In genomic region chr16:85011846-85012284, GRCh38 we compare ENCODE assay signal across 8 cellular contexts. TPM values are rescaled to one million over a fixed set of nuclear protein-coding genes. Genes with fewer than 3 reads are reported as not detected.
DNase-seq lines count a peak whose midpoint lies in the region; ATAC-seq and TF ChIP-seq lines count a peak whose summit lies in the region.

No MANE protein-coding gene starts in this region.

- TF ChIP-seq EP300 in upper lobe of left lung (IDR thresholded peaks at IDR 0.05), result no peak

- TF ChIP-seq POLR2A in upper lobe of left lung (IDR thresholded peaks at IDR 0.05), result no peak

- no peaks in the 10 kb centered on the region for H3K9me3 Mint-ChIP-seq in activated T-cell treated with anti-CD3 and anti-CD28 coated beads, Interleukin-2, amount 50 U/mL, for 24 hours

- peak overlapping the region; percentile 93 to 95 for H3K27ac ChIP-seq in liver (ENCODE audit: low read depth in 1 of 2, low read length in 2 of 2)
- peak overlapping the region; percentile 92 to 99 (median 95) for H3K27ac ChIP-seq in upper lobe of left lung

- H3K36me3 ChIP-seq in liver (ENCODE audit: control insufficient read depth in 4 of 4, insufficient read depth in 3 of 4, low read depth in 1 of 4, low read length in 3 of 4), result no peaks in the 10 kb centered on the region
- no peaks in the 10 kb centered on the region for H3K36me3 ChIP-seq in upper lobe of left lung

- H3K27me3 ChIP-seq in liver (ENCODE audit: control insufficient read depth in 4 of 4, insufficient read depth in 4 of 4, low read length in 3 of 4) (no peaks in the 10 kb centered on the region), upper lobe of left lung (no peaks in the 10 kb centered on the region)

- peaks cover 0 to 25% (median 14%) of the 10 kb centered on the region in 4 donors for H3K4me1 ChIP-seq in liver (ENCODE audit: control insufficient read depth in 4 of 4, insufficient read depth in 4 of 4, low read length in 3 of 4)
- peaks cover 35 to 52% (median 40%) of the 10 kb centered on the region in 4 donors for H3K4me1 ChIP-seq in upper lobe of left lung

- H3K4me3 ChIP-seq in astrocyte of the cerebellum (ENCODE audit: low read depth, low read length), result peak overlapping the region; percentile 97
- H3K4me3 ChIP-seq in liver (ENCODE audit: low read depth in 1 of 3, low read length in 3 of 3), result peak overlapping the region; percentile 80 to 90 (median 89)
- peak overlapping the region; percentile 79 to 92 (median 82) for H3K4me3 ChIP-seq in upper lobe of left lung

- no peaks in the 10 kb centered on the region for H3K9me3 ChIP-seq in liver (ENCODE audit: control insufficient read depth in 4 of 4, low read length in 3 of 4)
- H3K9me3 ChIP-seq in upper lobe of left lung, result no peaks in the 10 kb centered on the region

- no peak for TF ChIP-seq CTCF in astrocyte of the cerebellum (IDR thresholded peaks at IDR 0.05; ENCODE audit: low read depth, low read length, missing control alignments)
- no peak for TF ChIP-seq CTCF in liver (IDR thresholded peaks at IDR 0.05; ENCODE audit: low read depth, low read length, missing input control)
- TF ChIP-seq CTCF in upper lobe of left lung (IDR thresholded peaks at IDR 0.05), result no peak

- ATAC-seq in upper lobe of left lung (ENCODE audit: low FRiP score in 2 of 2), result peak in 1 of 2 donors; percentile 35

- H3K9ac ChIP-seq in liver (ENCODE audit: low read depth in 1 of 2, low read length in 2 of 2), result peak overlapping the region; percentile 90 to 94

- peak overlapping the region; percentile 99 for H3K4me3 Mint-ChIP-seq in activated T-cell treated with anti-CD3 and anti-CD28 coated beads, Interleukin-2, amount 50 U/mL, for 24 hours

- no peak for DNase-seq in activated T-cell treated with anti-CD3 and anti-CD28 coated beads, Interleukin-2, amount 50 U/mL, for 24 hours
- DNase-seq in activated T-cell treated with anti-CD3 and anti-CD28 coated beads, Interleukin-2, amount 50 U/mL, for 1 hour, result no peak
- DNase-seq in astrocyte of the cerebellum (ENCODE audit: low read depth) (no peak), upper lobe of left lung (no peak), NCI-H1436 (lab: John Stamatoyannopoulos, UW) (no peak)
- DNase-seq in stimulated activated CD4-positive, alpha-beta T cell treated with anti-CD3 and anti-CD28 coated beads, Interleukin-4, amount 100 ng/mL, for 1 hour, result no peak
- DNase-seq in stimulated activated CD4-positive, alpha-beta T cell treated with anti-CD3 and anti-CD28 coated beads, Interleukin-4, amount 100 ng/mL, for 24 hours, result no peak

- WGBS in liver, result 9% methylated on average over 17 of the region's 17 CpGs
- WGBS in upper lobe of left lung, 2 donors, result 10 to 16% methylated on average over 17 of the region's 17 CpGs

- H3K4me1 Mint-ChIP-seq in activated T-cell treated with anti-CD3 and anti-CD28 coated beads, Interleukin-2, amount 50 U/mL, for 24 hours (ENCODE audit: low read depth), result peaks cover 42% of the 10 kb centered on the region

- peaks cover 29% of the 10 kb centered on the region for H3K36me3 Mint-ChIP-seq in activated T-cell treated with anti-CD3 and anti-CD28 coated beads, Interleukin-2, amount 50 U/mL, for 24 hours (ENCODE audit: low read depth)

- in situ Hi-C loops in astrocyte of the cerebellum (cut with HindIII; ENCODE audit: low sequenced_read_pairs), result loop anchor here (5.0 kb wide), 1 partner anchor 40 kb away; no protein-coding TSS in a partner anchor

- peak overlapping the region; percentile 98 for H3K27ac Mint-ChIP-seq in activated T-cell treated with anti-CD3 and anti-CD28 coated beads, Interleukin-2, amount 50 U/mL, for 24 hours

- no peak for TF ChIP-seq RAD21 in liver (IDR thresholded peaks at IDR 0.05)

- no peaks in the 10 kb centered on the region for H3K27me3 Mint-ChIP-seq in activated T-cell treated with anti-CD3 and anti-CD28 coated beads, Interleukin-2, amount 50 U/mL, for 24 hours

TF ChIP-seq in liver, 16 proteins besides CTCF, POLR2A, EP300 and RAD21:
- TF ChIP-seq HNF4G (IDR thresholded peaks at IDR 0.05) (no peak), REST (IDR thresholded peaks at IDR 0.05) (no peak), FOXA1 (IDR thresholded peaks at IDR 0.05) (no peak), GABPA (IDR thresholded peaks at IDR 0.05 in 1 of 2, conservative IDR thresholded peaks at IDR 0.05 in 1 of 2) (no peak), TAF1 (conservative IDR thresholded peaks at IDR 0.05) (peak; percentile 43), NR2F2 (IDR thresholded peaks at IDR 0.05) (peak; percentile 9), ATF3 (IDR thresholded peaks at IDR 0.05) (no peak), YY1 (IDR thresholded peaks at IDR 0.05) (peak; percentile 19)

RNA-seq across cellular contexts. Expression of gene ZDHHC7, which starts 0.5 kb away (rescaled TPM):
- total RNA-seq in liver (10 to 100 TPM; 14.5 to 14.9 TPM), upper lobe of left lung (100 to 1,000 TPM in 1 of 6 donors, 10 to 100 TPM in 5; 77.4 to 112 (median 92.7) TPM)
- 1 to 10 TPM; 2.5 to 9.7 TPM for polyA plus RNA-seq in liver

RNA-seq across cellular contexts. Expression of gene KIAA0513, which starts 15.7 kb away (rescaled TPM):
- 1 to 10 TPM; 3.9 to 5.9 TPM for total RNA-seq in liver
- polyA plus RNA-seq in liver, result 1 to 10 TPM; 1.5 to 1.8 TPM
- total RNA-seq in upper lobe of left lung, result 10 to 100 TPM; 21.6 to 77.5 (median 37.9) TPM

Comparison
In these comparisons a context has a peak if more than half of its experiments do, and no peak if none do; other contexts are left out.
1. RNA of gene ZDHHC7, which starts 0.5 kb away (total RNA-seq): 77.4 to 112 TPM in upper lobe of left lung; 14.5 to 14.9 TPM in liver; every median in the first group is over 4 times any median in the second.
2. Peak in every context shown above with its lines, with median percentiles within 50 percentile points of each other: H3K4me3 ChIP-seq.